8 cellular contexts compared by ENCODE assay signal in genomic region chr13:39035204-39035603, GRCh38. TPM values are rescaled to one million over a fixed set of nuclear protein-coding genes. Genes with fewer than 3 reads are reported as not detected.
A peak's percentile ranks its signal among the peaks of the same experiment; 100 is the strongest.
DNase-seq lines count a peak whose midpoint lies in the region; ATAC-seq and TF ChIP-seq lines count a peak whose summit lies in the region.

No MANE protein-coding gene starts in this region.

- peaks cover 51% of the 10 kb centered on the region for H3K4me1 Mint-ChIP-seq in activated T-cell treated with anti-CD3 and anti-CD28 coated beads, Interleukin-2, amount 50 U/mL, for 24 hours (ENCODE audit: low read depth)
- peaks cover 41% of the 10 kb centered on the region for H3K4me1 Mint-ChIP-seq in T-helper 17 cell
- H3K4me1 Mint-ChIP-seq in stimulated activated naive B cell treated with anti-CD40 and anti-IgM and Interleukin-4, amounts not matched to agents 10 μg/mL and 1 μg/mL and 100 μg/mL, for 72 hours: peaks cover 13 to 26% of the 10 kb centered on the region in 2 donors

- CTCF ChIA-PET in GM10248 (lab: Yijun Ruan, JAX): interaction anchor here (0.6 to 1.9 kb wide), 5 partner anchors 8 to 577 kb away, joined by 3 to 4 read pairs (median 3); no protein-coding TSS in a partner anchor

- TF ChIP-seq CTCF in fibroblast of the aortic adventitia (IDR thresholded peaks at IDR 0.05; ENCODE audit: insufficient read depth, low read length): no peak
- TF ChIP-seq CTCF in GM10248 (IDR thresholded peaks at IDR 0.05; ENCODE audit: control extremely low read depth, extremely low read depth, low read depth, missing control alignments): no peak

- H3K4me3 ChIP-seq in fibroblast of the aortic adventitia (ENCODE audit: low read depth, low read length): peak overlapping the region; percentile 96

- DNase-seq in activated T-cell treated with anti-CD3 and anti-CD28 coated beads, Interleukin-2, amount 50 U/mL, for 24 hours: no peak
- no peak for DNase-seq in activated T-cell treated with anti-CD3 and anti-CD28 coated beads, Interleukin-2, amount 50 U/mL, for 1 hour
- DNase-seq in T-helper 17 cell (no peak), fibroblast of the aortic adventitia (ENCODE audit: low read depth) (no peak), ureter (ENCODE audit: low spot score) (no peak), GM10248 (ENCODE audit: extremely low spot score) (no peak)
- DNase-seq in stimulated activated naive B cell treated with anti-CD40 and anti-IgM and Interleukin-4, amounts not matched to agents 10 μg/mL and 1 μg/mL and 100 μg/mL, for 72 hours: no peak

- H3K4me3 Mint-ChIP-seq in activated T-cell treated with anti-CD3 and anti-CD28 coated beads, Interleukin-2, amount 50 U/mL, for 24 hours: peak overlapping the region; percentile 92
- H3K4me3 Mint-ChIP-seq in T-helper 17 cell: peak overlapping the region; percentile 96
- H3K4me3 Mint-ChIP-seq in stimulated activated naive B cell treated with anti-CD40 and anti-IgM and Interleukin-4, amounts not matched to agents 10 μg/mL and 1 μg/mL and 100 μg/mL, for 72 hours: peak overlapping the region; percentile 91

- no peaks in the 10 kb centered on the region for H3K27me3 Mint-ChIP-seq in activated T-cell treated with anti-CD3 and anti-CD28 coated beads, Interleukin-2, amount 50 U/mL, for 24 hours
- no peaks in the 10 kb centered on the region for H3K27me3 Mint-ChIP-seq in T-helper 17 cell
- no peaks in the 10 kb centered on the region for H3K27me3 Mint-ChIP-seq in stimulated activated naive B cell treated with anti-CD40 and anti-IgM and Interleukin-4, amounts not matched to agents 10 μg/mL and 1 μg/mL and 100 μg/mL, for 72 hours

- H3K9me3 ChIP-seq in T-helper 17 cell (ENCODE audit: control insufficient read depth, low read length, poor library complexity, severe bottlenecking): no peaks in the 10 kb centered on the region

- H3K36me3 Mint-ChIP-seq in activated T-cell treated with anti-CD3 and anti-CD28 coated beads, Interleukin-2, amount 50 U/mL, for 24 hours (ENCODE audit: low read depth): peaks cover 70% of the 10 kb centered on the region
- peaks cover 5% of the 10 kb centered on the region for H3K36me3 Mint-ChIP-seq in T-helper 17 cell (ENCODE audit: low read depth)
- peaks cover 0 to 6% of the 10 kb centered on the region in 2 donors for H3K36me3 Mint-ChIP-seq in stimulated activated naive B cell treated with anti-CD40 and anti-IgM and Interleukin-4, amounts not matched to agents 10 μg/mL and 1 μg/mL and 100 μg/mL, for 72 hours

- no peak for ATAC-seq in T-helper 17 cell
- no peak for ATAC-seq in stimulated activated naive B cell treated with anti-CD40 and anti-IgM and Interleukin-4, amounts not matched to agents 10 μg/mL and 1 μg/mL and 100 μg/mL, for 72 hours (replicated peaks)
- ATAC-seq in HG03095 (IDR thresholded peaks at IDR 0.05; ENCODE audit: unreplicated experiment): no peak

- POLR2A ChIA-PET in GM10248 (lab: Yijun Ruan, JAX): no interaction called here

- H3K9me3 Mint-ChIP-seq in activated T-cell treated with anti-CD3 and anti-CD28 coated beads, Interleukin-2, amount 50 U/mL, for 24 hours: no peaks in the 10 kb centered on the region
- H3K9me3 Mint-ChIP-seq in stimulated activated naive B cell treated with anti-CD40 and anti-IgM and Interleukin-4, amounts not matched to agents 10 μg/mL and 1 μg/mL and 100 μg/mL, for 72 hours: no peaks in the 10 kb centered on the region

- H3K27ac Mint-ChIP-seq in activated T-cell treated with anti-CD3 and anti-CD28 coated beads, Interleukin-2, amount 50 U/mL, for 24 hours: peak overlapping the region; percentile 75
- H3K27ac Mint-ChIP-seq in T-helper 17 cell: no peak overlapping the region
- H3K27ac Mint-ChIP-seq in stimulated activated naive B cell treated with anti-CD40 and anti-IgM and Interleukin-4, amounts not matched to agents 10 μg/mL and 1 μg/mL and 100 μg/mL, for 72 hours: no peak overlapping the region

RNA-seq across cellular contexts. Expression of gene PROSER1, which starts 2.7 kb away (rescaled TPM):
- 10 to 100 TPM; 42.8 to 52.5 TPM for total RNA-seq in T-helper 17 cell
- 10.6 and 15.9 TPM in 2 replicates for total RNA-seq in fibroblast of the aortic adventitia (ENCODE audit: low replicate concordance)
- 39.6 TPM for total RNA-seq in ureter

RNA-seq across cellular contexts. Expression of gene NHLRC3, which starts 3.1 kb away (rescaled TPM):
- total RNA-seq in T-helper 17 cell: 10 to 100 TPM; 10.7 to 12.9 TPM
- total RNA-seq in fibroblast of the aortic adventitia (ENCODE audit: low replicate concordance): 21.2 and 50.0 TPM in 2 replicates
- 36.7 TPM for total RNA-seq in ureter

RNA-seq across cellular contexts. Expression of gene STOML3, which starts 44.6 kb away (rescaled TPM):
- total RNA-seq in T-helper 17 cell: not detected
- total RNA-seq in fibroblast of the aortic adventitia (ENCODE audit: low replicate concordance): not detected in 2 replicates
- total RNA-seq in ureter: not detected
